8 cellular contexts compared by ENCODE assay signal in genomic region chr2:69914235-69915049, GRCh38.
DNase-seq lines count a peak whose midpoint lies in the region; ATAC-seq, FAIRE-seq and TF ChIP-seq lines count a peak whose summit lies in the region.

No MANE protein-coding gene starts in this region.

- H2AFZ ChIP-seq in Loucy (ENCODE audit: low read length): peak overlapping the region; percentile 75

- H3K4me1 ChIP-seq in ES-I3 (ENCODE audit: insufficient read depth, low read length): no peaks in the 10 kb centered on the region
- peaks cover 14% of the 10 kb centered on the region for H3K4me1 ChIP-seq in Loucy (ENCODE audit: insufficient read depth, low read length, poor library complexity, severe bottlenecking)

- H3K9me3 ChIP-seq in ES-I3 (ENCODE audit: control insufficient read depth, insufficient read depth, low read length) (no peaks in the 10 kb centered on the region), Loucy (ENCODE audit: insufficient read depth, low read depth, low read length) (no peaks in the 10 kb centered on the region)

- TF ChIP-seq POLR2A in H54 (IDR thresholded peaks at IDR 0.05; ENCODE audit: low read depth, low read length) (peak; percentile 64; the same call in 1 of the 2 replicates), Raji (IDR thresholded peaks at IDR 0.05; ENCODE audit: insufficient read depth, low read depth, low read length) (peak; percentile 79)

- peak overlapping the region; percentile 81 for H3K4me3 Mint-ChIP-seq in nephron progenitor cell
- H3K4me3 Mint-ChIP-seq in stimulated activated naive CD8-positive, alpha-beta T cell treated with anti-CD3 and anti-CD28 coated beads, Interleukin-15, amount 100 ng/mL, for 72 hours: peak overlapping the region; percentile 80 to 87

- peak overlapping the region; percentile 92 for H3K27ac Mint-ChIP-seq in nephron progenitor cell
- H3K27ac Mint-ChIP-seq in stimulated activated naive CD8-positive, alpha-beta T cell treated with anti-CD3 and anti-CD28 coated beads, Interleukin-15, amount 100 ng/mL, for 72 hours: peak overlapping the region; percentile 79 to 97

- peaks cover 6% of the 10 kb centered on the region for H4K20me1 ChIP-seq in Loucy (ENCODE audit: insufficient read depth, low read length, poor library complexity, severe bottlenecking)

- H3K4me2 ChIP-seq in Loucy (ENCODE audit: low read depth, low read length, poor library complexity, severe bottlenecking): peak overlapping the region; percentile 77

- H3K36me3 Mint-ChIP-seq in nephron progenitor cell (ENCODE audit: low read depth): peaks cover 16% of the 10 kb centered on the region

- H3F3A ChIP-seq in Loucy (ENCODE audit: low read depth): no peaks in the 10 kb centered on the region

- TF ChIP-seq CTCF in Loucy (conservative IDR thresholded peaks at IDR 0.05; ENCODE audit: low read length) (no peak), nephron progenitor cell (IDR thresholded peaks at IDR 0.05) (no peak)

- peaks cover 32% of the 10 kb centered on the region for H3K27me3 Mint-ChIP-seq in nephron progenitor cell (ENCODE audit: low read depth, poor library complexity)
- H3K27me3 Mint-ChIP-seq in stimulated activated naive CD8-positive, alpha-beta T cell treated with anti-CD3 and anti-CD28 coated beads, Interleukin-15, amount 100 ng/mL, for 72 hours: no peaks in the 10 kb centered on the region

- H3K4me1 Mint-ChIP-seq in nephron progenitor cell: peaks cover 16% of the 10 kb centered on the region
- peaks cover 34% of the 10 kb centered on the region for H3K4me1 Mint-ChIP-seq in stimulated activated naive CD8-positive, alpha-beta T cell treated with anti-CD3 and anti-CD28 coated beads, Interleukin-15, amount 100 ng/mL, for 72 hours

- peak; percentile 91 for DNase-seq in H54 (ENCODE audit: insufficient read length, low spot score)
- peak; percentile 56 for DNase-seq in activated gamma-delta T cell (lab: John Stamatoyannopoulos, UW)
- peak; percentile 100 for DNase-seq in fibroblast of the conjunctiva (ENCODE audit: low read depth)
- peak; percentile 99 for DNase-seq in nephron progenitor cell
- DNase-seq in stimulated activated naive CD8-positive, alpha-beta T cell treated with anti-CD3 and anti-CD28 coated beads, Interleukin-15, amount 100 ng/mL, for 72 hours: peak; percentile 99 to 100

- H3K4me3 ChIP-seq in Loucy (ENCODE audit: low read length, poor library complexity, severe bottlenecking): peak overlapping the region; percentile 95

- peak; percentile 95 for ATAC-seq in stimulated activated naive CD8-positive, alpha-beta T cell treated with anti-CD3 and anti-CD28 coated beads, Interleukin-15, amount 100 ng/mL, for 72 hours

- H3K79me2 ChIP-seq in Loucy (ENCODE audit: insufficient read depth, low read length): peaks cover 13% of the 10 kb centered on the region; the same call in 1 of the 2 replicates

- H3K9ac ChIP-seq in ES-I3 (ENCODE audit: low read depth, low read length): peak overlapping the region; percentile 96
- peak overlapping the region; percentile 77 for H3K9ac ChIP-seq in Loucy (ENCODE audit: low read depth, low read length, poor library complexity, severe bottlenecking)

- peak; percentile 100 for FAIRE-seq in H54 (lab: Jason Lieb, UNC)

- H3K36me3 ChIP-seq in ES-I3 (ENCODE audit: insufficient read depth, low read length) (peaks cover 2% of the 10 kb centered on the region; the same call in 1 of the 2 replicates), Loucy (ENCODE audit: insufficient read depth, low read length) (peaks cover 4% of the 10 kb centered on the region; the same call in 1 of the 2 replicates)

- H3K9me2 ChIP-seq in Loucy (replicated peaks; ENCODE audit: low read depth, low read length): no peaks in the 10 kb centered on the region

- H3K27me3 ChIP-seq in Loucy (ENCODE audit: insufficient read depth, low read length, poor library complexity, severe bottlenecking): no peaks in the 10 kb centered on the region

- H3K9me3 Mint-ChIP-seq in nephron progenitor cell: no peaks in the 10 kb centered on the region
- no peaks in the 10 kb centered on the region for H3K9me3 Mint-ChIP-seq in stimulated activated naive CD8-positive, alpha-beta T cell treated with anti-CD3 and anti-CD28 coated beads, Interleukin-15, amount 100 ng/mL, for 72 hours

Comparison
In these comparisons a context has a peak if more than half of its experiments do, and no peak if none do; other contexts are left out.
1. Peak in every context shown above with its lines: DNase-seq, ATAC-seq and H3K4me3 ChIP-seq.